Comparison of ENCODE assay signal across 29 cellular contexts in the genomic region with DNA sequence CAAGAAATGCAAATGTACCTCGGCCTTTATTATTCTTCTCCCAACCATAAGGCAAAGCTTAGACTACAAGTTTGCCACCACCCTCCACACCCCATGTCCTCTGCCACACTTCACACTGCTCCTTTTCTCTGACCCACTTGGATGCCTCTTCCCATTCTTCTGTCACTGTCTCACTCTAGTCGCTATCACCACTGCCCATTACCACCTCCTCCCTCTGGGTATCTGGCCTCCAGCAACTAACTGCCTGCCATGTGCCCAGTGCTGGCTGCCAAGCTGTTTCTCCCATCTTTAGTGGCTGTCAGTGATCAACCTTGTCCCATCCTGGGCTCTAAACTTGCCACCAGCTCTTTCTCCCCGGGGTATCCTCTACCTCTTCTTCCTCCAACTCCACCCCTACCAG. TPM values are rescaled to one million over a fixed set of nuclear protein-coding genes. Genes with fewer than 3 reads are reported as not detected.
A peak's percentile ranks its signal among the peaks of the same experiment; 100 is the strongest.
DNase-seq lines count a peak whose midpoint lies in the region; ATAC-seq and TF ChIP-seq lines count a peak whose summit lies in the region.
"Had no signal": no experiment of that assay in that cellular context is flagged by ENCODE, and none has a peak within 500 bp of the region (broad histone marks: within the 10 kb centered on the region; RNA-seq: fewer than 3 reads in every experiment).

No MANE protein-coding gene starts in this region.

- DNase-seq in activated naive CD8-positive, alpha-beta T cell treated with anti-CD3 and anti-CD28 coated beads, Interleukin-2, amount 10 ng/mL, durations not matched to agents 7 days and 5 days = no peak
- DNase-seq in activated naive CD8-positive, alpha-beta T cell treated with anti-CD3 and anti-CD28 coated beads for 36 hours = no peak
- DNase-seq in left cardiac atrium (peak; percentile 47), transverse colon (no peak)
- no peak for DNase-seq in stimulated activated effector memory CD8-positive, alpha-beta T cell treated with anti-CD3 and anti-CD28 coated beads, Interleukin-12 subunit alpha, Interleukin-12 subunit beta, amount 100 ng/mL, for 72 hours (ENCODE audit: low spot score in 2 of 2)
- DNase-seq: activated CD4-positive, alpha-beta T cell treated with anti-CD3 and anti-CD28 coated beads for 4 hours; activated effector memory CD4-positive, alpha-beta T cell treated with Interleukin-2 at 50 U/mL for 16 hours; activated T-cell treated with anti-CD3 and anti-CD28 coated beads, Interleukin-2, amount 50 U/mL, for 1 hour; effector CD8-positive, alpha-beta T cell; H9; Karpas-422; NCI-H1417 treated with DMSO at 0.1 percent for 48 hours; NCI-H2081; NCI-H2227 treated with DMSO at 0.1 percent for 48 hours; NCI-H526 treated with DMSO at 0.1 percent for 48 hours; NK-92 treated with Interleukin-12 subunit alpha and Interleukin-12 subunit beta, amount 100 ng/mL, for 24 hours; occipital lobe; PC-3; stimulated activated naive CD8-positive, alpha-beta T cell treated with anti-CD3 and anti-CD28 coated beads, Interleukin-15, Interleukin-2, amounts not matched to agents 100 U/mL and 50 U/mL, for 24 hours had no signal

- peak overlapping the region; percentile 9 for H3K27ac Mint-ChIP-seq in activated naive CD8-positive, alpha-beta T cell treated with anti-CD3 and anti-CD28 coated beads, Interleukin-2, amount 10 ng/mL, durations not matched to agents 7 days and 5 days
- H3K27ac Mint-ChIP-seq in activated naive CD8-positive, alpha-beta T cell treated with anti-CD3 and anti-CD28 coated beads for 36 hours = no peak overlapping the region
- peak overlapping the region; percentile 54 for H3K27ac Mint-ChIP-seq in stimulated activated effector memory CD8-positive, alpha-beta T cell treated with anti-CD3 and anti-CD28 coated beads, Interleukin-12 subunit alpha, Interleukin-12 subunit beta, amount 100 ng/mL, for 72 hours
- H3K27ac Mint-ChIP-seq: T-helper 2 cell treated with Interferon-gamma antibody and Interleukin-4, amounts not matched to agents 5 μg/mL and 100 μg/mL, for 36 hours had no signal

- intact Hi-C loops in left cardiac atrium (cut with DNase I) (no loop called here), transverse colon (cut with DNase I; ENCODE audit: low total_unique reads) (no loop called here)

- no peak overlapping the region for H3K4me2 ChIP-seq in OCI-LY3 (ENCODE audit: low read length)

- POLR2A ChIA-PET in activated naive CD8-positive, alpha-beta T cell treated with anti-CD3 and anti-CD28 coated beads, Interleukin-2, amount 10 ng/mL, durations not matched to agents 7 days and 5 days (lab: Charles Lee) = no interaction called here

- no peaks in the 10 kb centered on the region for H3K36me3 Mint-ChIP-seq in activated naive CD8-positive, alpha-beta T cell treated with anti-CD3 and anti-CD28 coated beads, Interleukin-2, amount 10 ng/mL, durations not matched to agents 7 days and 5 days
- no peaks in the 10 kb centered on the region for H3K36me3 Mint-ChIP-seq in activated naive CD8-positive, alpha-beta T cell treated with anti-CD3 and anti-CD28 coated beads for 36 hours
- H3K36me3 Mint-ChIP-seq in stimulated activated effector memory CD8-positive, alpha-beta T cell treated with anti-CD3 and anti-CD28 coated beads, Interleukin-12 subunit alpha, Interleukin-12 subunit beta, amount 100 ng/mL, for 72 hours = no peaks in the 10 kb centered on the region

- peaks cover 35% of the 10 kb centered on the region for H3K4me1 ChIP-seq in OCI-LY3 (ENCODE audit: low read length)
- H3K4me1 ChIP-seq in transverse colon = peaks cover 0 to 6% (median 0%) of the 10 kb centered on the region in 4 donors
- H3K4me1 ChIP-seq: ascending aorta, left lung had no signal

- no peak for TF ChIP-seq EP300 in transverse colon (IDR thresholded peaks at IDR 0.05; ENCODE audit: low read depth)

- ATAC-seq in activated naive CD8-positive, alpha-beta T cell treated with anti-CD3 and anti-CD28 coated beads, Interleukin-2, amount 10 ng/mL, durations not matched to agents 7 days and 5 days (ENCODE audit: low read depth) = no peak
- ATAC-seq in left cardiac atrium = peak; percentile 93 to 96
- ATAC-seq in stimulated activated effector memory CD8-positive, alpha-beta T cell treated with anti-CD3 and anti-CD28 coated beads, Interleukin-12 subunit alpha, Interleukin-12 subunit beta, amount 100 ng/mL, for 72 hours = no peak
- ATAC-seq in HG03439 (IDR thresholded peaks at IDR 0.05; ENCODE audit: unreplicated experiment) = no peak
- no peak for ATAC-seq in HG02981 (IDR thresholded peaks at IDR 0.05; ENCODE audit: unreplicated experiment)
- ATAC-seq: HepG2; left lung; PC-3; stimulated activated naive CD8-positive, alpha-beta T cell treated with anti-CD3 and anti-CD28 coated beads, Interleukin-15, Interleukin-2, amounts not matched to agents 100 U/mL and 50 U/mL, for 24 hours had no signal

- H3K36me3 ChIP-seq in OCI-LY3 (replicated peaks; ENCODE audit: low read depth, low read length) = no peaks in the 10 kb centered on the region
- H3K36me3 ChIP-seq in transverse colon = no peaks in the 10 kb centered on the region
- H3K36me3 ChIP-seq: ascending aorta, cardiac muscle cell, left lung had no signal

- no peak overlapping the region for H3K4me3 Mint-ChIP-seq in activated naive CD8-positive, alpha-beta T cell treated with anti-CD3 and anti-CD28 coated beads, Interleukin-2, amount 10 ng/mL, durations not matched to agents 7 days and 5 days
- H3K4me3 Mint-ChIP-seq in activated naive CD8-positive, alpha-beta T cell treated with anti-CD3 and anti-CD28 coated beads for 36 hours = no peak overlapping the region
- H3K4me3 Mint-ChIP-seq in stimulated activated effector memory CD8-positive, alpha-beta T cell treated with anti-CD3 and anti-CD28 coated beads, Interleukin-12 subunit alpha, Interleukin-12 subunit beta, amount 100 ng/mL, for 72 hours = no peak overlapping the region
- H3K4me3 Mint-ChIP-seq: H9; T-helper 2 cell treated with Interferon-gamma antibody and Interleukin-4, amounts not matched to agents 5 μg/mL and 100 μg/mL, for 36 hours had no signal

- peaks cover 25% of the 10 kb centered on the region for H3K4me1 Mint-ChIP-seq in activated naive CD8-positive, alpha-beta T cell treated with anti-CD3 and anti-CD28 coated beads, Interleukin-2, amount 10 ng/mL, durations not matched to agents 7 days and 5 days
- peaks cover 18% of the 10 kb centered on the region for H3K4me1 Mint-ChIP-seq in activated naive CD8-positive, alpha-beta T cell treated with anti-CD3 and anti-CD28 coated beads for 36 hours
- peaks cover 13% of the 10 kb centered on the region for H3K4me1 Mint-ChIP-seq in stimulated activated effector memory CD8-positive, alpha-beta T cell treated with anti-CD3 and anti-CD28 coated beads, Interleukin-12 subunit alpha, Interleukin-12 subunit beta, amount 100 ng/mL, for 72 hours

- H3K27me3 ChIP-seq in OCI-LY3 (ENCODE audit: low read depth, low read length) (no peaks in the 10 kb centered on the region), transverse colon (no peaks in the 10 kb centered on the region)
- H3K27me3 ChIP-seq: ascending aorta, cardiac muscle cell, left lung had no signal

- H4K20me1 ChIP-seq in OCI-LY3 (ENCODE audit: insufficient read depth, low read length) = no peaks in the 10 kb centered on the region

- 69 to 83% methylated on average over 2 to 3 of the region's 3 CpGs for WGBS in transverse colon (ENCODE audit: low coverage in 1 of 2), 2 donors

- H3K27ac ChIP-seq in OCI-LY3 (ENCODE audit: low read length) = no peak overlapping the region
- H3K27ac ChIP-seq in transverse colon = no peak overlapping the region
- H3K27ac ChIP-seq: ascending aorta, cardiac muscle cell, coronary artery, epithelial cell of prostate, left lung had no signal

- peak overlapping the region; percentile 16 for H2AFZ ChIP-seq in OCI-LY3 (ENCODE audit: low read depth, low read length)

- no peak overlapping the region for H3K4me3 ChIP-seq in OCI-LY3 (ENCODE audit: low read length)
- H3K4me3 ChIP-seq in transverse colon = no peak overlapping the region
- H3K4me3 ChIP-seq: ascending aorta, cardiac muscle cell, coronary artery, left lung had no signal

- H3K9me3 ChIP-seq in OCI-LY3 (ENCODE audit: insufficient read depth, low read length) (no peaks in the 10 kb centered on the region), transverse colon (no peaks in the 10 kb centered on the region)
- H3K9me3 ChIP-seq: ascending aorta, left lung had no signal

- H3K9me3 Mint-ChIP-seq in activated naive CD8-positive, alpha-beta T cell treated with anti-CD3 and anti-CD28 coated beads, Interleukin-2, amount 10 ng/mL, durations not matched to agents 7 days and 5 days = no peaks in the 10 kb centered on the region
- peaks cover 2% of the 10 kb centered on the region for H3K9me3 Mint-ChIP-seq in activated naive CD8-positive, alpha-beta T cell treated with anti-CD3 and anti-CD28 coated beads for 36 hours
- no peaks in the 10 kb centered on the region for H3K9me3 Mint-ChIP-seq in stimulated activated effector memory CD8-positive, alpha-beta T cell treated with anti-CD3 and anti-CD28 coated beads, Interleukin-12 subunit alpha, Interleukin-12 subunit beta, amount 100 ng/mL, for 72 hours
- H3K9me3 Mint-ChIP-seq: H9; T-helper 2 cell treated with Interferon-gamma antibody and Interleukin-4, amounts not matched to agents 5 μg/mL and 100 μg/mL, for 36 hours had no signal

- no peaks in the 10 kb centered on the region for H3K79me2 ChIP-seq in OCI-LY3 (ENCODE audit: low read length)

- no peak overlapping the region for H3K9ac ChIP-seq in OCI-LY3 (ENCODE audit: low read length)

- TF ChIP-seq POLR2A in transverse colon (IDR thresholded peaks at IDR 0.05) = no peak

- no peaks in the 10 kb centered on the region for H3K27me3 Mint-ChIP-seq in activated naive CD8-positive, alpha-beta T cell treated with anti-CD3 and anti-CD28 coated beads, Interleukin-2, amount 10 ng/mL, durations not matched to agents 7 days and 5 days
- no peaks in the 10 kb centered on the region for H3K27me3 Mint-ChIP-seq in activated naive CD8-positive, alpha-beta T cell treated with anti-CD3 and anti-CD28 coated beads for 36 hours

- in situ Hi-C loops in transverse colon (cut with MboI; ENCODE audit: low pct_ligation_motif_present in 1 of 4, low pct_unique_long_range_greater_than_20kb in 1 of 4, low sequenced_read_pairs in 3 of 4) = no loop called here

- no peak for TF ChIP-seq CTCF in OCI-LY3 (IDR thresholded peaks at IDR 0.05; ENCODE audit: low read depth, low read length)
- no peak for TF ChIP-seq CTCF in transverse colon (IDR thresholded peaks at IDR 0.05)

RNA-seq across cellular contexts. Expression of gene KDM2A, which starts 20.3 kb away (rescaled TPM):
- 100 to 1,000 TPM; 128 to 134 TPM for total RNA-seq in activated naive CD8-positive, alpha-beta T cell treated with anti-CD3 and anti-CD28 coated beads, Interleukin-2, amount 10 ng/mL, durations not matched to agents 7 days and 5 days
- total RNA-seq in activated naive CD8-positive, alpha-beta T cell treated with anti-CD3 and anti-CD28 coated beads for 36 hours = 10 to 100 TPM; 77.4 to 80.9 TPM
- total RNA-seq in left cardiac atrium (10 to 100 TPM; 38.2 to 46.7 TPM), transverse colon (100 to 1,000 TPM in 1 of 4 donors, 10 to 100 TPM in 3; 65.3 to 137 (median 81.2) TPM)

RNA-seq across cellular contexts. Expression of gene RHOD, which starts 42.2 kb away (rescaled TPM):
- under 1 TPM; 0.39 to 0.54 TPM for total RNA-seq in activated naive CD8-positive, alpha-beta T cell treated with anti-CD3 and anti-CD28 coated beads, Interleukin-2, amount 10 ng/mL, durations not matched to agents 7 days and 5 days
- under 1 TPM; 0.50 to 0.78 TPM for total RNA-seq in activated naive CD8-positive, alpha-beta T cell treated with anti-CD3 and anti-CD28 coated beads for 36 hours
- total RNA-seq in left cardiac atrium = 10 to 100 TPM; 33.6 to 42.8 TPM
- total RNA-seq in transverse colon = 10 to 100 TPM in 1 of 4 donors, 1 to 10 TPM in 3; 1.2 to 54.6 (median 5.8) TPM
- total RNA-seq: occipital lobe had no signal

Comparison
In these comparisons a context has a peak if more than half of its experiments do, and no peak if none do; other contexts are left out.
1. ATAC-seq: peak in left cardiac atrium (2 of 2); none in activated naive CD8-positive, alpha-beta T cell treated with anti-CD3 and anti-CD28 coated beads, Interleukin-2, amount 10 ng/mL, durations not matched to agents 7 days and 5 days (single experiment), stimulated activated effector memory CD8-positive, alpha-beta T cell treated with anti-CD3 and anti-CD28 coated beads, Interleukin-12 subunit alpha, Interleukin-12 subunit beta, amount 100 ng/mL, for 72 hours (single experiment), HG03439 (single experiment) and HG02981 (single experiment).